ENCODE assay signal across 19 cellular contexts in the genomic region with DNA sequence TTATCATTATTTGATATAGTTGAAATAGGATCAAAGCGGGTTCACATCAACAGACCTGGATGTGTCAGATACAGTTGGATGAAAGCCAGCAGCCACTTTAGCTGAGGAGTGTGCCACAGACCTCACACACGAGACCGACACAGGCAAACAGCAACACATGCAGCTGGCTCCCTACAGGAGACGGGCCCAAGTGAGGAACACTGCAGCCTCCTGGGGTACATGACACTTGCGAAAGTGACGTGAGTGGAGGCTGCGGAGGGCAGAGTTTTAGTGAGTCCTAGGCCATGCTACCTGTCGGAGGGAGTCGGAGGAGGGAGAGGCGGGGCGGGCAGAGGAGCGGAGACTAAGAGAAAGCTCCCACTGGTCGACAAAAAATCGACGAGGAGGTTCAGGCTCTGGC.
"Had no signal": no experiment of that assay in that cellular context is flagged by ENCODE, and none has a peak within 500 bp of the region (broad histone marks: within the 10 kb centered on the region; RNA-seq: fewer than 3 reads in every experiment).

No MANE protein-coding gene starts in this region.

- DNase-seq: effector memory CD8-positive, alpha-beta T cell; gastrocnemius medialis; immature natural killer cell; mesenchymal stem cell; midbrain; spleen; stimulated activated CD4-positive, alpha-beta T cell treated with anti-CD3 and anti-CD28 coated beads, Interleukin-15, amount 100 ng/mL, for 24 hours; stimulated activated CD4-positive, alpha-beta T cell treated with anti-CD3 and anti-CD28 coated beads, Interleukin-1b, Interleukin-23, amount 100 ng/mL, for 48 hours; stimulated activated CD4-positive, alpha-beta T cell treated with anti-CD3 and anti-CD28 coated beads, Interleukin-4, amount 100 ng/mL, for 24 hours; tibial artery; upper lobe of left lung; uterus had no signal

- H3K36me3 ChIP-seq: uterus had no signal

- H3K4me3 ChIP-seq: esophagus muscularis mucosa, gastrocnemius medialis, left lung, lung, spleen, tibial artery, upper lobe of left lung, uterus had no signal

- H3K27ac ChIP-seq: epithelial cell of prostate, esophagus muscularis mucosa, gastrocnemius medialis, left lung, spleen, tibial artery, upper lobe of left lung, uterus had no signal

- ATAC-seq: effector memory CD8-positive, alpha-beta T cell; gastrocnemius medialis; left lung; natural killer cell treated with Interleukin-12 subunit alpha and Interleukin-12 subunit beta and Interleukin-15 and Interleukin-18, amount 100 ng/mL, for 72 hours; sciatic nerve; stimulated activated memory B cell treated with anti-CD40 and anti-IgM and Interleukin-4, amounts not matched to agents 10 μg/mL and 1 μg/mL and 100 μg/mL, for 72 hours had no signal

- H3K27me3 ChIP-seq: esophagus muscularis mucosa, gastrocnemius medialis, spleen, tibial artery, upper lobe of left lung, uterus had no signal

- H3K9me3 ChIP-seq: esophagus muscularis mucosa, gastrocnemius medialis, left lung, spleen, tibial artery, upper lobe of left lung, uterus had no signal

- H3K4me1 ChIP-seq: left lung, spleen, tibial artery, upper lobe of left lung, uterus had no signal
